Comparison of ENCODE assay signal across 2 cellular contexts in genomic region chr1:147168626-147169058, GRCh38.
TF ChIP-seq lines count a peak whose summit lies in the region.

No MANE protein-coding gene starts in this region.

TF ChIP-seq in SK-N-SH, 30 proteins besides CTCF, POLR2A, EP300 and RAD21 (continued from another document):
- TF ChIP-seq, protein P1, sequence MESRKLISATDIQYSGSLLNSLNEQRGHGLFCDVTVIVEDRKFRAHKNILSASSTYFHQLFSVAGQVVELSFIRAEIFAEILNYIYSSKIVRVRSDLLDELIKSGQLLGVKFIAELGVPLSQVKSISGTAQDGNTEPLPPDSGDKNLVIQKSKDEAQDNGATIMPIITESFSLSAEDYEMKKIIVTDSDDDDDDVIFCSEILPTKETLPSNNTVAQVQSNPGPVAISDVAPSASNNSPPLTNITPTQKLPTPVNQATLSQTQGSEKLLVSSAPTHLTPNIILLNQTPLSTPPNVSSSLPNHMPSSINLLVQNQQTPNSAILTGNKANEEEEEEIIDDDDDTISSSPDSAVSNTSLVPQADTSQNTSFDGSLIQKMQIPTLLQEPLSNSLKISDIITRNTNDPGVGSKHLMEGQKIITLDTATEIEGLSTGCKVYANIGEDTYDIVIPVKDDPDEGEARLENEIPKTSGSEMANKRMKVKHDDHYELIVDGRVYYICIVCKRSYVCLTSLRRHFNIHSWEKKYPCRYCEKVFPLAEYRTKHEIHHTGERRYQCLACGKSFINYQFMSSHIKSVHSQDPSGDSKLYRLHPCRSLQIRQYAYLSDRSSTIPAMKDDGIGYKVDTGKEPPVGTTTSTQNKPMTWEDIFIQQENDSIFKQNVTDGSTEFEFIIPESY (IDR thresholded peaks at IDR 0.05; ENCODE audit: borderline replicate concordance, low read depth), result no peak
- TF ChIP-seq REST (IDR thresholded peaks at IDR 0.05; ENCODE audit: low read depth, low read length) (no peak), RFX5 (IDR thresholded peaks at IDR 0.05; ENCODE audit: low read length) (no peak), TEAD4 (IDR thresholded peaks at IDR 0.05; ENCODE audit: borderline replicate concordance, insufficient read depth) (no peak; the same call in 1 of the 2 replicates), POLR2AphosphoS5 (IDR thresholded peaks at IDR 0.05; ENCODE audit: low read depth, low read length) (no peak), RCOR1 (IDR thresholded peaks at IDR 0.05; ENCODE audit: low read length) (no peak), PBX3 (IDR thresholded peaks at IDR 0.05) (peak; percentile 69), NFIC (IDR thresholded peaks at IDR 0.05; ENCODE audit: borderline replicate concordance) (peak; percentile 65; the same call in 1 of the 2 replicates), NRF1 (IDR thresholded peaks at IDR 0.05; ENCODE audit: low read depth, low read length) (no peak), GABPA (IDR thresholded peaks at IDR 0.05; ENCODE audit: low read depth) (no peak), ELF1 (IDR thresholded peaks at IDR 0.05) (no peak), SMC3 (IDR thresholded peaks at IDR 0.05; ENCODE audit: low read depth, low read length) (no peak), FOXJ3 (CRISPR knock-in tag; IDR thresholded peaks at IDR 0.05) (no peak)
- TF ChIP-seq, protein P2, sequence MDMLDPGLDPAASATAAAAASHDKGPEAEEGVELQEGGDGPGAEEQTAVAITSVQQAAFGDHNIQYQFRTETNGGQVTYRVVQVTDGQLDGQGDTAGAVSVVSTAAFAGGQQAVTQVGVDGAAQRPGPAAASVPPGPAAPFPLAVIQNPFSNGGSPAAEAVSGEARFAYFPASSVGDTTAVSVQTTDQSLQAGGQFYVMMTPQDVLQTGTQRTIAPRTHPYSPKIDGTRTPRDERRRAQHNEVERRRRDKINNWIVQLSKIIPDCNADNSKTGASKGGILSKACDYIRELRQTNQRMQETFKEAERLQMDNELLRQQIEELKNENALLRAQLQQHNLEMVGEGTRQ (IDR thresholded peaks at IDR 0.05; ENCODE audit: borderline replicate concordance, low read depth, low read length), result no peak
TF ChIP-seq in SK-N-SH: peak in this region for 4.

TF ChIP-seq in SK-N-SH treated with all-trans-retinoic acid at 6 μM for 48 hours, 23 proteins besides CTCF, POLR2A, EP300 and RAD21 (continued from another document):
- TF ChIP-seq CSDC2 (CRISPR knock-in tag; IDR thresholded peaks at IDR 0.05) (no peak), OSR1 (CRISPR knock-in tag; IDR thresholded peaks at IDR 0.05) (no peak), ZNF565 (CRISPR knock-in tag; conservative IDR thresholded peaks at IDR 0.05; ENCODE audit: low read depth) (no peak), ZNF70 (CRISPR knock-in tag; IDR thresholded peaks at IDR 0.05) (no peak)
